Comparison of ENCODE assay signal across 8 cellular contexts in genomic region chr10:116848032-116848911, GRCh38. TPM values are rescaled to one million over a fixed set of nuclear protein-coding genes. Genes with fewer than 3 reads are reported as not detected.
DNase-seq lines count a peak whose midpoint lies in the region; ATAC-seq and TF ChIP-seq lines count a peak whose summit lies in the region.

No MANE protein-coding gene starts in this region.

- H3K27me3 ChIP-seq in AG04450 (ENCODE audit: control insufficient read depth, insufficient read depth, low read length) (peaks cover 21% of the 10 kb centered on the region), gastroesophageal sphincter (no peaks in the 10 kb centered on the region)

- H3K27ac ChIP-seq in AG04450 (ENCODE audit: low read depth, low read length): no peak overlapping the region
- peak overlapping the region; percentile 79 for H3K27ac ChIP-seq in RWPE1
- peak overlapping the region in 1 of 4 donors; percentile 72 for H3K27ac ChIP-seq in gastroesophageal sphincter

- TF ChIP-seq CTCF in AG04450 (IDR thresholded peaks at IDR 0.05; ENCODE audit: low read depth, low read length): no peak
- no peak for TF ChIP-seq CTCF in RWPE1 (conservative IDR thresholded peaks at IDR 0.05; ENCODE audit: low read depth)
- no peak for TF ChIP-seq CTCF in gastroesophageal sphincter (IDR thresholded peaks at IDR 0.05)

- 59 to 82% methylated on average over 7 to 15 of the region's 16 CpGs for WGBS in gastroesophageal sphincter (ENCODE audit: low coverage in 1 of 2), 2 donors

- H3K4me1 ChIP-seq in gastroesophageal sphincter: peaks cover 0 to 21% (median 5%) of the 10 kb centered on the region in 3 donors

- no peak for DNase-seq in AG04450 (ENCODE audit: low read depth, low spot score)
- DNase-seq in RWPE1 (ENCODE audit: low spot score): peak; percentile 13
- DNase-seq in stimulated activated CD4-positive, alpha-beta T cell treated with anti-CD3 and anti-CD28 coated beads, Interleukin-4, amount 100 ng/mL, for 1 hour: peak; percentile 26
- DNase-seq in NCI-H1105 treated with DMSO at 0.1 percent for 48 hours (lab: John Stamatoyannopoulos, UW): no peak
- no peak for DNase-seq in NCI-H2029 treated with DMSO at 0.1 percent for 48 hours (lab: John Stamatoyannopoulos, UW)

- peak; percentile 79 for ATAC-seq in GM18517 (IDR thresholded peaks at IDR 0.05; ENCODE audit: unreplicated experiment)
- ATAC-seq in HG02885 (IDR thresholded peaks at IDR 0.05; ENCODE audit: poor library complexity, unreplicated experiment): peak; percentile 74
- ATAC-seq in gastroesophageal sphincter: no peak

- H3K4me3 ChIP-seq in AG04450 (ENCODE audit: low read depth, low read length) (peak overlapping the region; percentile 75), gastroesophageal sphincter (peak overlapping the region; percentile 61 to 72)

- no peaks in the 10 kb centered on the region for H3K36me3 ChIP-seq in gastroesophageal sphincter

- TF ChIP-seq POLR2A in gastroesophageal sphincter (IDR thresholded peaks at IDR 0.05): no peak

- CTCF ChIA-PET in AG04450 (lab: Charles Lee) (interaction anchor here (1.5 kb wide), 1 partner anchor 320 kb away, joined by 9 read pairs; no protein-coding TSS in a partner anchor), RWPE1 (lab: Yijun Ruan, JAX) (interaction anchor here (0.6 to 1.1 kb wide), 4 partner anchors 60 to 327 kb away, joined by 3 to 9 read pairs (median 4); no protein-coding TSS in a partner anchor)

- POLR2A ChIA-PET in AG04450 (lab: Yijun Ruan, JAX): no interaction called here
- POLR2A ChIA-PET in RWPE1 (lab: Yijun Ruan, JAX; ENCODE audit: low non-redundant PET): no interaction called here

- no peaks in the 10 kb centered on the region for H3K9me3 ChIP-seq in AG04450 (ENCODE audit: control insufficient read depth, insufficient read depth, low read length)
- no peaks in the 10 kb centered on the region for H3K9me3 ChIP-seq in gastroesophageal sphincter

- no peak for TF ChIP-seq EP300 in gastroesophageal sphincter (IDR thresholded peaks at IDR 0.05)

RNA-seq across cellular contexts. Expression of gene ENO4, which starts 1.0 kb away (rescaled TPM):
- polyA plus RNA-seq in AG04450 (2011; rRNA removed): 0.11 and 0.12 TPM in 2 replicates
- polyA minus RNA-seq in AG04450 (2011; rRNA and poly(A)+ RNA removed): 0.23 and 0.26 TPM in 2 replicates
- total RNA-seq in gastroesophageal sphincter: under 1 TPM in 3 of 4 donors, not detected in 1; 0.20 to 0.67 (median 0.58) TPM

Comparison
In these comparisons a context has a peak if more than half of its experiments do, and no peak if none do; other contexts are left out.
1. DNase-seq: peak in RWPE1 (single experiment) and stimulated activated CD4-positive, alpha-beta T cell treated with anti-CD3 and anti-CD28 coated beads, Interleukin-4, amount 100 ng/mL, for 1 hour (single experiment); none in AG04450 (single experiment), NCI-H1105 treated with DMSO at 0.1 percent for 48 hours (single experiment) and NCI-H2029 treated with DMSO at 0.1 percent for 48 hours (single experiment).